ENCODE assay signal across 16 cellular contexts in genomic region chr5:147303251-147303650, GRCh38.
DNase-seq lines count a peak whose midpoint lies in the region; ATAC-seq and TF ChIP-seq lines count a peak whose summit lies in the region.
"Had no signal": no experiment of that assay in that cellular context is flagged by ENCODE, and none has a peak within 500 bp of the region (broad histone marks: within the 10 kb centered on the region; RNA-seq: fewer than 3 reads in every experiment).

No MANE protein-coding gene starts in this region.

- no peak overlapping the region for H4K8ac ChIP-seq in IMR-90 (ENCODE audit: low read depth in 2 of 2, low read length in 2 of 2)
- H4K8ac ChIP-seq in mesendoderm (ENCODE audit: low read depth, low read length) = no peak overlapping the region

- intact Hi-C loops in IMR-90 (cut with micrococcal nuclease) = no loop called here

- CTCF ChIA-PET in IMR-90 (lab: Yijun Ruan, JAX) = no interaction called here

- no peak overlapping the region for H3K4me3 ChIP-seq in AG10803 (ENCODE audit: low read length)
- H3K4me3 ChIP-seq in IMR-90 (ENCODE audit: insufficient read depth, low read depth, low read length) = no peak overlapping the region
- no peak overlapping the region for H3K4me3 ChIP-seq in coronary artery
- H3K4me3 ChIP-seq in mesendoderm (ENCODE audit: low read length) = no peak overlapping the region

- peak overlapping the region; percentile 6 for H2AFZ ChIP-seq in IMR-90 (replicated peaks; ENCODE audit: low read length, poor library complexity)

- no peak for TF ChIP-seq POLR2A in IMR-90 (IDR thresholded peaks at IDR 0.05; ENCODE audit: low read depth, low read length)

- H4K91ac ChIP-seq in IMR-90 (ENCODE audit: insufficient read depth, low read depth, low read length) = no peak overlapping the region

- no peak overlapping the region for H2AK5ac ChIP-seq in IMR-90 (ENCODE audit: low read depth, low read length)
- no peak overlapping the region for H2AK5ac ChIP-seq in mesendoderm (ENCODE audit: low read length)

- H3K4me2 ChIP-seq in IMR-90 (ENCODE audit: low read depth, low read length) = no peak overlapping the region; the same call in 1 of the 2 replicates
- H3K4me2 ChIP-seq in mesendoderm (ENCODE audit: low read length) = no peak overlapping the region

- dilution Hi-C loops in IMR-90 (cut with HindIII; ENCODE audit: low sequenced_read_pairs, unreplicated experiment) = no loop called here

- H2BK15ac ChIP-seq in IMR-90 (ENCODE audit: low read depth, low read length) (no peak overlapping the region), mesendoderm (replicated peaks; ENCODE audit: low read depth) (no peak overlapping the region)

- H2BK120ac ChIP-seq in IMR-90 (ENCODE audit: low read depth, low read length) (no peak overlapping the region), mesendoderm (ENCODE audit: low read depth, low read length) (no peak overlapping the region)

- no peak overlapping the region for H3K23ac ChIP-seq in IMR-90 (ENCODE audit: low read depth, low read length)
- no peak overlapping the region for H3K23ac ChIP-seq in mesendoderm (ENCODE audit: low read length)

- no TSS peak for BruUV-seq in IMR-90 (replicated peaks; lab: Mats Ljungman, UMichigan)

- no peaks in the 10 kb centered on the region for H3K79me1 ChIP-seq in IMR-90 (ENCODE audit: low read depth in 1 of 2, low read length in 2 of 2)
- no peaks in the 10 kb centered on the region for H3K79me1 ChIP-seq in mesendoderm (ENCODE audit: low read length)

- H3K18ac ChIP-seq in IMR-90 (ENCODE audit: low read depth, low read length) (no peak overlapping the region), mesendoderm (ENCODE audit: low read length) (no peak overlapping the region)

- H3K4me1 ChIP-seq in IMR-90 (ENCODE audit: control insufficient read depth, insufficient read depth, low read length) (no peaks in the 10 kb centered on the region; the same call in 1 of the 2 replicates), mesendoderm (ENCODE audit: control insufficient read depth, low read depth, low read length) (no peaks in the 10 kb centered on the region)
- H3K4me1 ChIP-seq: BE2C had no signal

- no peak for ATAC-seq in IMR-90 (ENCODE audit: low read depth)
- no peak for ATAC-seq in HG03457 (IDR thresholded peaks at IDR 0.05; ENCODE audit: unreplicated experiment)
- ATAC-seq in GM18519 (IDR thresholded peaks at IDR 0.05; ENCODE audit: low FRiP score, unreplicated experiment) = no peak
- no peak for ATAC-seq in activated CD4-positive, CD25-positive, alpha-beta regulatory T cell treated with anti-CD3 and anti-CD28 coated beads, Interleukin-2, amount 50 U/mL, for 24 hours
- no peak for ATAC-seq in stimulated activated naive CD8-positive, alpha-beta T cell treated with anti-CD3 and anti-CD28 coated beads, Interleukin-15, Interleukin-2, amounts not matched to agents 100 U/mL and 50 U/mL, for 24 hours

- H2AK9ac ChIP-seq in IMR-90 (replicated peaks; ENCODE audit: low read depth, low read length, poor library complexity) = no peak overlapping the region

- no peaks in the 10 kb centered on the region for H3K36me3 ChIP-seq in IMR-90 (ENCODE audit: control insufficient read depth, insufficient read depth, low read length)
- no peaks in the 10 kb centered on the region for H3K36me3 ChIP-seq in mesendoderm (ENCODE audit: control insufficient read depth, insufficient read depth, low read length)
- H3K36me3 ChIP-seq: BE2C had no signal

- no peak overlapping the region for H3K4ac ChIP-seq in IMR-90 (ENCODE audit: low read depth, low read length)
- H3K4ac ChIP-seq in mesendoderm (ENCODE audit: low read depth, low read length) = peak overlapping the region; percentile 16

- DNase-seq in AG10803 (ENCODE audit: low read depth) (peak; percentile 2), IMR-90 (peak; percentile 16), coronary artery (ENCODE audit: low spot score) (no peak), mesendoderm (no peak)
- DNase-seq in stimulated activated naive CD8-positive, alpha-beta T cell treated with anti-CD3 and anti-CD28 coated beads, Interleukin-15, Interleukin-2, amounts not matched to agents 100 U/mL and 50 U/mL, for 24 hours = no peak
- DNase-seq: activated CD4-positive, alpha-beta memory T cell treated with anti-CD3 and anti-CD28 coated beads for 36 hours; activated T-cell treated with anti-CD3 and anti-CD28 coated beads, Interleukin-2, amount 50 U/mL, for 48 hours; BE2C; DMS 273 treated with DMSO at 0.1 percent for 48 hours; head of caudate nucleus; kidney; NCI-H1048; retina had no signal

- H3K27me3 ChIP-seq in IMR-90 (ENCODE audit: control insufficient read depth, insufficient read depth, low read length) = no peaks in the 10 kb centered on the region; the same call in 1 of the 2 replicates
- H3K27me3 ChIP-seq in mesendoderm (ENCODE audit: insufficient read depth, low read length, poor library complexity) = no peaks in the 10 kb centered on the region
- H3K27me3 ChIP-seq: BE2C had no signal

- H2BK5ac ChIP-seq in IMR-90 (ENCODE audit: low read depth, low read length, poor library complexity, severe bottlenecking) (no peak overlapping the region), mesendoderm (ENCODE audit: low read length) (no peak overlapping the region)

- H4K5ac ChIP-seq in IMR-90 (ENCODE audit: low read depth, low read length) = no peak overlapping the region
- H4K5ac ChIP-seq in mesendoderm (ENCODE audit: low read length) = no peak overlapping the region

- POLR2A ChIA-PET in IMR-90 (lab: Charles Lee; ENCODE audit: unreplicated experiment) = no interaction called here

- H3K14ac ChIP-seq in IMR-90 (replicated peaks; ENCODE audit: low read depth, low read length) = no peak overlapping the region

- TF ChIP-seq RAD21 in IMR-90 (IDR thresholded peaks at IDR 0.05; ENCODE audit: low read length) = no peak

- H3K9me1 ChIP-seq in IMR-90 (ENCODE audit: insufficient read depth, low read length) = no peaks in the 10 kb centered on the region

- H3K79me2 ChIP-seq in mesendoderm (ENCODE audit: control insufficient read depth, insufficient read depth, low read length) = no peaks in the 10 kb centered on the region

- H3K9me3 ChIP-seq in IMR-90 (ENCODE audit: control insufficient read depth, insufficient read depth, low read length) = no peaks in the 10 kb centered on the region
- H3K9me3 ChIP-seq: BE2C had no signal

- no peak for TF ChIP-seq CTCF in AG10803 (conservative IDR thresholded peaks at IDR 0.05; ENCODE audit: low read length)
- TF ChIP-seq CTCF in IMR-90 (conservative IDR thresholded peaks at IDR 0.05; ENCODE audit: low read depth, low read length) = no peak
- TF ChIP-seq CTCF in coronary artery (IDR thresholded peaks at IDR 0.05) = no peak

- no peaks in the 10 kb centered on the region for H4K20me1 ChIP-seq in IMR-90 (ENCODE audit: insufficient read depth, low read length)

- H2BK20ac ChIP-seq in IMR-90 (ENCODE audit: low read depth, low read length) = no peak overlapping the region

- H3K27ac ChIP-seq in IMR-90 (ENCODE audit: insufficient read depth, low read length) (no peak overlapping the region), coronary artery (peak overlapping the region; percentile 28 to 49), mesendoderm (ENCODE audit: low read depth, low read length) (no peak overlapping the region)

- in situ Hi-C loops in IMR-90 (cut with MboI; ENCODE audit: low sequenced_read_pairs) = no loop called here

- H3K9ac ChIP-seq in IMR-90 (ENCODE audit: low read depth, low read length) = no peak overlapping the region
- H3K9ac ChIP-seq in mesendoderm (ENCODE audit: low read length) = no peak overlapping the region

- WGBS in IMR-90 (ENCODE audit: extremely low coverage in 2 of 2, insufficient read length in 1 of 2), 2 experiments = 51% methylated on average over 3 of the region's 6 CpGs; no CpG with 5 or more reads in 1 of the 2 experiments
- WGBS in mesendoderm (ENCODE audit: extremely low coverage, insufficient coverage, low lambda C conversion rate) = no CpG with 5 or more reads among the region's 6 CpGs

- H3K56ac ChIP-seq in IMR-90 (ENCODE audit: extremely low read depth, insufficient read depth, low read length) (no peak overlapping the region), mesendoderm (ENCODE audit: low read length) (no peak overlapping the region)

TF ChIP-seq in IMR-90, 13 proteins besides CTCF, POLR2A, EP300 and RAD21:
- TF ChIP-seq BHLHE40 (IDR thresholded peaks at IDR 0.05; ENCODE audit: low read depth, low read length) (peak; percentile 26; the same call in 1 of the 2 replicates), RCOR1 (IDR thresholded peaks at IDR 0.05; ENCODE audit: insufficient replicate concordance, low read length) (no peak)
TF ChIP-seq in IMR-90: peak in this region for 1.

Comparison
In these comparisons a context has a peak if more than half of its experiments do, and no peak if none do; other contexts are left out.
1. DNase-seq: peak in AG10803 (single experiment) and IMR-90 (single experiment); none in coronary artery (single experiment), mesendoderm (single experiment) and stimulated activated naive CD8-positive, alpha-beta T cell treated with anti-CD3 and anti-CD28 coated beads, Interleukin-15, Interleukin-2, amounts not matched to agents 100 U/mL and 50 U/mL, for 24 hours (single experiment).
2. H3K27ac ChIP-seq: peak in coronary artery (2 of 2); none in IMR-90 (single experiment) and mesendoderm (single experiment).